Comparison of ENCODE assay signal across 23 cellular contexts in the genomic region with DNA sequence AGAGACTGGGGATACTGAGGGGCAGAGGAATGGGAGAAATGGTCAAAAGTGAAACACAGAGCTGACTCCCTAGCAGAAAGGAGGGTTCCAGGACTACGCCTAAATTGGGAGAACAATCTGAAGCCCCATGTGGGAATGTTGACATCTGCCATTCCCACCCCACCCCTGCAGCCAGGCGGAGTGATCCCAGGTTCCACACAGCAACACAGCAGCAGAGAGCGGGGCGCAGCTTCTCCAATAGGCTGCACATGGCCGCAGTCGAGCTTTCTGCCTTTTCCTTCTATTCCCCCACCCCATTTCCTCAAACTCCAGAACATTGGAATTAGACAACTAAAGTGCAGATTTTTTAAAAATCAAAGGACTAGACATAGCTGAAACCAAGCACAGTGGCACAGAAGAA.
"Had no signal": no experiment of that assay in that cellular context is flagged by ENCODE, and none has a peak within 500 bp of the region (broad histone marks: within the 10 kb centered on the region; RNA-seq: fewer than 3 reads in every experiment).

No MANE protein-coding gene starts in this region.

- H3K27me3 ChIP-seq: dorsolateral prefrontal cortex, gastrocnemius medialis had no signal

- H3K27ac Mint-ChIP-seq: immature natural killer cell, mesothelial cell of epicardium, naive B cell had no signal

- H3K9me3 Mint-ChIP-seq: immature natural killer cell, mesothelial cell of epicardium, naive B cell had no signal

- ATAC-seq: gastrocnemius medialis, heart right ventricle, left lung, left ventricle myocardium superior, lower lobe of right lung had no signal

- H3K4me3 Mint-ChIP-seq: immature natural killer cell, mesothelial cell of epicardium, naive B cell had no signal

- H3K36me3 ChIP-seq: esophagus squamous epithelium, gastrocnemius medialis, heart right ventricle, left lung, lower lobe of right lung had no signal

- H3K9me3 ChIP-seq: esophagus squamous epithelium, gastrocnemius medialis, heart right ventricle, left lung, lower lobe of right lung, mucosa of descending colon had no signal

- H3K4me1 Mint-ChIP-seq: immature natural killer cell had no signal

- H3K4me1 ChIP-seq: gastrocnemius medialis, left lung, lower lobe of right lung had no signal

- H3K27ac ChIP-seq: coronary artery, dorsolateral prefrontal cortex, esophagus squamous epithelium, gastrocnemius medialis, heart right ventricle, left lung, lower lobe of right lung had no signal

- DNase-seq: dermis blood vessel endothelial cell; dorsolateral prefrontal cortex; effector CD4-positive, alpha-beta T cell; effector memory CD4-positive, alpha-beta T cell; esophagus squamous epithelium; foreskin fibroblast; foreskin melanocyte; gastrocnemius medialis; glutamatergic neuron; heart right ventricle; hypothalamus; immature natural killer cell; islet precursor cell; kidney; kidney glomerular epithelial cell; left lung; left ventricle myocardium superior; lower lobe of right lung; mesenchymal stem cell; mucosa of descending colon; naive B cell had no signal

- H3K4me3 ChIP-seq: coronary artery, dorsolateral prefrontal cortex, esophagus squamous epithelium, gastrocnemius medialis, heart right ventricle, left lung, lower lobe of right lung, mucosa of descending colon had no signal

- H3K36me3 Mint-ChIP-seq: immature natural killer cell, mesothelial cell of epicardium, naive B cell had no signal
